26 cellular contexts compared by ENCODE assay signal in the genomic region with DNA sequence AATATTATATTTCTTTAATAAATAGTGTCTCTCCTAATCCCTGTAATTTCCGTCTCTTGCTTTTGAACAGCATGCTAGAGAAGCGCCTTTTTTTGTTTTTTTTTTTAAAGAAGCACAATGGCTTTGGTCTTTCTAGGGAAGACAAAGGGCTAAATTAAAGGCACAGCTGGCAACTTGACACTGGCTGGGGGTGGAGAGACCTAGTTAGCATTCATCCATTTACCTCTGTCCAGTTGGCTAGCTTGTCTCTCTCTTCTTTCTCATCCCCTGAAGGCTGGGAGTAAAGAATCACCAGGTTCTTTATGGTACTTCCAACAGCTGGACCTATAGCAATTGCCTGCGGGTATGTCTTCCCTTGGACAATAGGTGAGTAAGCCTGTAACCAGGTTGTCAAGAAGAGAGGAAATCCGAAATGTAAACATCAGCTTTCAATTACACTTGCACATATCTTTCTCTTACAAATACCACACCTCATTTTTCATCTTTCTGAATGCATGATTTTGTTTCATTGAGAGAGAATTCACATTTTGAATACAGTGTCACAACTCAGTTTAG.
"Had no signal": no experiment of that assay in that cellular context is flagged by ENCODE, and none has a peak within 500 bp of the region (broad histone marks: within the 10 kb centered on the region; RNA-seq: fewer than 3 reads in every experiment).

No MANE protein-coding gene starts in this region.

- H3K79me2 ChIP-seq: hepatocyte had no signal

- ATAC-seq: activated naive CD4-positive, alpha-beta T cell treated with anti-CD3 and anti-CD28 coated beads, Interleukin-2, amount 50 U/mL, for 72 hours; effector memory CD8-positive, alpha-beta T cell; left colon; right lobe of liver; upper lobe of right lung; WTC11 had no signal

- H3K4me1 ChIP-seq: esophagus muscularis mucosa, right lobe of liver, thyroid gland, upper lobe of right lung had no signal

- H3K9me3 Mint-ChIP-seq: central memory CD8-positive, alpha-beta T cell; effector memory CD8-positive, alpha-beta T cell; stimulated activated naive CD8-positive, alpha-beta T cell treated with anti-CD3 and anti-CD28 coated beads, Interleukin-15, Interleukin-2, amounts not matched to agents 100 ng/mL and 50 ng/mL, for 24 hours had no signal

- H3K27ac ChIP-seq: dorsolateral prefrontal cortex, esophagus muscularis mucosa, hepatocyte, right lobe of liver, skin epidermis, thyroid gland, upper lobe of right lung had no signal

- H3K27me3 Mint-ChIP-seq: effector memory CD8-positive, alpha-beta T cell; stimulated activated naive CD8-positive, alpha-beta T cell treated with anti-CD3 and anti-CD28 coated beads, Interleukin-15, Interleukin-2, amounts not matched to agents 100 ng/mL and 50 ng/mL, for 24 hours had no signal

- DNase-seq: activated T-cell treated with anti-CD3 and anti-CD28 coated beads, Interleukin-2, amount 50 U/mL, for 1 hour; aorta; dorsolateral prefrontal cortex; effector memory CD8-positive, alpha-beta T cell; glutamatergic neuron; left colon; naive B cell; occipital lobe; posterior cingulate gyrus; right lobe of liver; stimulated activated CD4-positive, alpha-beta T cell treated with anti-CD3 and anti-CD28 coated beads, Interleukin-1b, Interleukin-23, amount 100 ng/mL, for 48 hours; substantia nigra; T1000; thyroid gland; upper lobe of right lung had no signal

- H3K36me3 Mint-ChIP-seq: activated naive CD4-positive, alpha-beta T cell treated with anti-CD3 and anti-CD28 coated beads, Interleukin-2, amount 50 U/mL, for 72 hours; naive B cell had no signal

- FAIRE-seq: colon, endothelial cell of umbilical vein, frontal cortex, keratinocyte had no signal

- H3K4me1 Mint-ChIP-seq: central memory CD8-positive, alpha-beta T cell; naive B cell had no signal

- H3K4me3 Mint-ChIP-seq: central memory CD8-positive, alpha-beta T cell; effector memory CD8-positive, alpha-beta T cell; naive B cell; stimulated activated naive CD8-positive, alpha-beta T cell treated with anti-CD3 and anti-CD28 coated beads, Interleukin-15, Interleukin-2, amounts not matched to agents 100 ng/mL and 50 ng/mL, for 24 hours; WTC11 had no signal

- H3K36me3 ChIP-seq: esophagus muscularis mucosa, right lobe of liver, thyroid gland, upper lobe of right lung had no signal

- H3K9me3 ChIP-seq: esophagus muscularis mucosa, right lobe of liver, thyroid gland, upper lobe of right lung had no signal

- H3K27me3 ChIP-seq: esophagus muscularis mucosa, hepatocyte, right lobe of liver, thyroid gland, upper lobe of right lung had no signal

- H2AFZ ChIP-seq: hepatocyte had no signal

- H3K4me3 ChIP-seq: dorsolateral prefrontal cortex, esophagus muscularis mucosa, hepatocyte, right lobe of liver, skin epidermis, thyroid gland, upper lobe of right lung had no signal

- H3K4me2 ChIP-seq: hepatocyte had no signal

- H3K27ac Mint-ChIP-seq: activated naive CD4-positive, alpha-beta T cell treated with anti-CD3 and anti-CD28 coated beads, Interleukin-2, amount 50 U/mL, for 72 hours; effector memory CD8-positive, alpha-beta T cell; stimulated activated naive CD8-positive, alpha-beta T cell treated with anti-CD3 and anti-CD28 coated beads, Interleukin-15, Interleukin-2, amounts not matched to agents 100 ng/mL and 50 ng/mL, for 24 hours; WTC11 had no signal
